Comparison of ENCODE assay signal across 21 cellular contexts in genomic region chr7:124942405-124942804, GRCh38. TPM values are rescaled to one million over a fixed set of nuclear protein-coding genes. Genes with fewer than 3 reads are reported as not detected.
DNase-seq lines count a peak whose midpoint lies in the region; ATAC-seq and TF ChIP-seq lines count a peak whose summit lies in the region.
"Had no signal": no experiment of that assay in that cellular context is flagged by ENCODE, and none has a peak within 500 bp of the region (broad histone marks: within the 10 kb centered on the region; RNA-seq: fewer than 3 reads in every experiment).

No MANE protein-coding gene starts in this region.

- no peak overlapping the region for H3K14ac ChIP-seq in neuronal stem cell (ENCODE audit: low read length)

- no peak overlapping the region for H3K4ac ChIP-seq in neuronal stem cell (ENCODE audit: low read length)

- TF ChIP-seq CTCF in left ventricle myocardium inferior (IDR thresholded peaks at IDR 0.05; ENCODE audit: borderline replicate concordance) (no peak), right atrium auricular region (IDR thresholded peaks at IDR 0.05) (no peak), WTC11 (IDR thresholded peaks at IDR 0.05) (no peak)

- peaks cover 17% of the 10 kb centered on the region for H3K9me3 Mint-ChIP-seq in WTC11

- no peak overlapping the region for H3K27ac Mint-ChIP-seq in WTC11
- H3K27ac Mint-ChIP-seq: CD14-positive monocyte; CD4-positive, alpha-beta T cell; CD8-positive, alpha-beta memory T cell had no signal

- no peak overlapping the region for H2BK12ac ChIP-seq in neuronal stem cell (ENCODE audit: low read length)

- no peak overlapping the region for H4K8ac ChIP-seq in neuronal stem cell (ENCODE audit: low read depth, low read length)

- peaks cover 5% of the 10 kb centered on the region; the same call in 1 of the 2 replicates for H3K4me1 Mint-ChIP-seq in WTC11
- H3K4me1 Mint-ChIP-seq: CD14-positive monocyte; CD8-positive, alpha-beta memory T cell had no signal

- H3K23ac ChIP-seq in neuronal stem cell (ENCODE audit: low read depth, low read length, poor library complexity) = no peak overlapping the region

- H3K79me1 ChIP-seq in neuronal stem cell (ENCODE audit: low read depth, low read length) = no peaks in the 10 kb centered on the region

- H3K18ac ChIP-seq in neuronal stem cell (ENCODE audit: low read length) = no peak overlapping the region

- no peak overlapping the region for H4K91ac ChIP-seq in neuronal stem cell (ENCODE audit: low read depth, low read length, poor library complexity)

- 0 out of 2 replicates have a peak, but pooled peaks cover 5% of the 10 kb centered on the region for H3K36me3 Mint-ChIP-seq in WTC11
- H3K36me3 Mint-ChIP-seq: CD14-positive monocyte had no signal

- 0 out of 2 replicates have a peak, but pooled peaks have one; percentile 30 for ATAC-seq in WTC11
- ATAC-seq in HG03108 (IDR thresholded peaks at IDR 0.05; ENCODE audit: unreplicated experiment) = no peak
- ATAC-seq: A549 had no signal

- no CpG with 5 or more reads among the region's 4 CpGs for WGBS in neuronal stem cell (ENCODE audit: extremely low coverage in 2 of 2, insufficient read length in 2 of 2, insufficient replicate concordance in 1 of 2), 2 donors

- no peak overlapping the region for H2BK15ac ChIP-seq in neuronal stem cell (ENCODE audit: low read length)

- H3K27me3 Mint-ChIP-seq in WTC11 (ENCODE audit: low read depth) = peaks cover 6% of the 10 kb centered on the region
- H3K27me3 Mint-ChIP-seq: CD4-positive, alpha-beta T cell had no signal

- H3K4me3 Mint-ChIP-seq in WTC11 = no peak overlapping the region
- H3K4me3 Mint-ChIP-seq: CD14-positive monocyte; CD4-positive, alpha-beta T cell; CD8-positive, alpha-beta memory T cell had no signal

- no peaks in the 10 kb centered on the region for H3K9me3 ChIP-seq in left ventricle myocardium inferior (replicated peaks)
- H3K9me3 ChIP-seq in right atrium auricular region = no peaks in the 10 kb centered on the region
- no peaks in the 10 kb centered on the region for H3K9me3 ChIP-seq in neuronal stem cell (replicated peaks in 1 of 2; ENCODE audit: control insufficient read depth in 2 of 2, insufficient read depth in 1 of 2, low read depth in 1 of 2, low read length in 2 of 2)
- H3K9me3 ChIP-seq: A549; BE2C; BLaER1 treated with 17β-estradiol and CSF1 and Interleukin-3, amounts not matched to agents 10 nM and 100 nM had no signal

- peak overlapping the region; percentile 41 for H2AFZ ChIP-seq in neuronal stem cell (ENCODE audit: low read length)

- POLR2A ChIA-PET in WTC11 (lab: Charles Lee) = no interaction called here

- DNase-seq in left ventricle myocardium inferior (no peak), right atrium auricular region (ENCODE audit: low spot score) (no peak), WTC11 (ENCODE audit: low spot score) (no peak), neuronal stem cell (ENCODE audit: low spot score) (no peak), mesenteric fat pad (ENCODE audit: low spot score) (no peak)
- DNase-seq: 8988T; ACHN; AML-193; BE2C; CD4-positive, alpha-beta T cell; CD8-positive, alpha-beta memory T cell; DMS 273 treated with DMSO at 0.1 percent for 48 hours; DMS79; EL; GF-D8; H7; HCEC 1CT had no signal

- no peak overlapping the region for H2BK120ac ChIP-seq in neuronal stem cell (ENCODE audit: low read depth, low read length)

- CTCF ChIA-PET in WTC11 (lab: Charles Lee) = no interaction called here

- H2AK5ac ChIP-seq in neuronal stem cell (ENCODE audit: low read depth, low read length) = no peak overlapping the region

- H2BK5ac ChIP-seq in neuronal stem cell (ENCODE audit: low read length) = no peak overlapping the region

- no peak overlapping the region for H3K4me2 ChIP-seq in neuronal stem cell (ENCODE audit: insufficient read depth, low read length, poor library complexity, severe bottlenecking)
- H3K4me2 ChIP-seq: A549; BLaER1 treated with 17β-estradiol and CSF1 and Interleukin-3, amounts not matched to agents 10 nM and 100 nM had no signal

- H3K4me3 ChIP-seq in left ventricle myocardium inferior (no peak overlapping the region), right atrium auricular region (no peak overlapping the region), neuronal stem cell (ENCODE audit: low read length in 2 of 2) (no peak overlapping the region)
- H3K4me3 ChIP-seq: A549; BLaER1 treated with 17β-estradiol and CSF1 and Interleukin-3, amounts not matched to agents 10 nM and 100 nM had no signal

- intact Hi-C loops in left ventricle myocardium inferior (cut with micrococcal nuclease) = no loop called here

- H3K4me1 ChIP-seq in left ventricle myocardium inferior (no peaks in the 10 kb centered on the region), right atrium auricular region (no peaks in the 10 kb centered on the region), neuronal stem cell (ENCODE audit: control insufficient read depth in 2 of 2, insufficient read depth in 1 of 2, low read depth in 1 of 2, low read length in 2 of 2) (no peaks in the 10 kb centered on the region)
- H3K4me1 ChIP-seq: A549; BE2C; BLaER1 treated with 17β-estradiol and CSF1 and Interleukin-3, amounts not matched to agents 10 nM and 100 nM had no signal

- H3K27me3 ChIP-seq in left ventricle myocardium inferior (ENCODE audit: low read depth) (no peaks in the 10 kb centered on the region), right atrium auricular region (no peaks in the 10 kb centered on the region), neuronal stem cell (ENCODE audit: control insufficient read depth in 3 of 3, insufficient read depth in 3 of 3, low read depth in 1 of 3, low read length in 3 of 3) (no peaks in the 10 kb centered on the region)
- H3K27me3 ChIP-seq: BE2C; BLaER1 treated with 17β-estradiol and CSF1 and Interleukin-3, amounts not matched to agents 10 nM and 100 nM had no signal

- no peaks in the 10 kb centered on the region for H3K36me3 ChIP-seq in left ventricle myocardium inferior
- H3K36me3 ChIP-seq in right atrium auricular region = no peaks in the 10 kb centered on the region
- no peaks in the 10 kb centered on the region for H3K36me3 ChIP-seq in neuronal stem cell (replicated peaks in 1 of 2; ENCODE audit: control insufficient read depth in 2 of 2, insufficient read depth in 2 of 2, low read length in 2 of 2)
- H3K36me3 ChIP-seq: BE2C; BLaER1 treated with 17β-estradiol and CSF1 and Interleukin-3, amounts not matched to agents 10 nM and 100 nM had no signal

- H3K9ac ChIP-seq in neuronal stem cell (ENCODE audit: low read depth, low read length, poor library complexity) = no peak overlapping the region
- H3K9ac ChIP-seq: BLaER1 treated with 17β-estradiol and CSF1 and Interleukin-3, amounts not matched to agents 10 nM and 100 nM had no signal

- peak overlapping the region; percentile 15 for H3K27ac ChIP-seq in left ventricle myocardium inferior (replicated peaks)
- H3K27ac ChIP-seq in right atrium auricular region = no peak overlapping the region
- no peak overlapping the region for H3K27ac ChIP-seq in neuronal stem cell (replicated peaks; ENCODE audit: low read length)
- H3K27ac ChIP-seq: A549; BLaER1 treated with 17β-estradiol and CSF1 and Interleukin-3, amounts not matched to agents 10 nM and 100 nM had no signal

TF ChIP-seq in WTC11, 78 proteins besides CTCF, POLR2A, EP300 and RAD21:
- TF ChIP-seq CREM (CRISPR knock-in tag; IDR thresholded peaks at IDR 0.05) (no peak), CDX4 (CRISPR knock-in tag; IDR thresholded peaks at IDR 0.05; ENCODE audit: borderline replicate concordance) (no peak), MXD4 (CRISPR knock-in tag; IDR thresholded peaks at IDR 0.05; ENCODE audit: borderline replicate concordance) (no peak), ATF3 (CRISPR knock-in tag; conservative IDR thresholded peaks at IDR 0.05) (no peak), IRF2 (CRISPR knock-in tag; IDR thresholded peaks at IDR 0.05; ENCODE audit: borderline replicate concordance, low read depth) (no peak), ZNF671 (CRISPR knock-in tag; IDR thresholded peaks at IDR 0.05) (no peak), SOX15 (CRISPR knock-in tag; IDR thresholded peaks at IDR 0.05) (no peak), ZNF416 (CRISPR knock-in tag; IDR thresholded peaks at IDR 0.05) (no peak), NFATC4 (CRISPR knock-in tag; IDR thresholded peaks at IDR 0.05) (no peak), TP53 (CRISPR knock-in tag; IDR thresholded peaks at IDR 0.05) (no peak)
- TF ChIP-seq, protein P1, sequence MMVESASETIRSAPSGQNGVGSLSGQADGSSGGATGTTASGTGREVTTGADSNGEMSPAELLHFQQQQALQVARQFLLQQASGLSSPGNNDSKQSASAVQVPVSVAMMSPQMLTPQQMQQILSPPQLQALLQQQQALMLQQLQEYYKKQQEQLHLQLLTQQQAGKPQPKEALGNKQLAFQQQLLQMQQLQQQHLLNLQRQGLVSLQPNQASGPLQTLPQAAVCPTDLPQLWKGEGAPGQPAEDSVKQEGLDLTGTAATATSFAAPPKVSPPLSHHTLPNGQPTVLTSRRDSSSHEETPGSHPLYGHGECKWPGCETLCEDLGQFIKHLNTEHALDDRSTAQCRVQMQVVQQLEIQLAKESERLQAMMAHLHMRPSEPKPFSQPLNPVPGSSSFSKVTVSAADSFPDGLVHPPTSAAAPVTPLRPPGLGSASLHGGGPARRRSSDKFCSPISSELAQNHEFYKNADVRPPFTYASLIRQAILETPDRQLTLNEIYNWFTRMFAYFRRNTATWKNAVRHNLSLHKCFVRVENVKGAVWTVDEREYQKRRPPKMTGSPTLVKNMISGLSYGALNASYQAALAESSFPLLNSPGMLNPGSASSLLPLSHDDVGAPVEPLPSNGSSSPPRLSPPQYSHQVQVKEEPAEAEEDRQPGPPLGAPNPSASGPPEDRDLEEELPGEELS (CRISPR knock-in tag; IDR thresholded peaks at IDR 0.05) = no peak

RNA-seq across cellular contexts. Expression of gene POT1, which starts 12.8 kb away (rescaled TPM):
- total RNA-seq in left ventricle myocardium inferior (14.3 TPM), right atrium auricular region (10 to 100 TPM; 10.7 to 15.5 TPM), WTC11 (2021) (20.2 to 24.7 TPM (median 21.9 TPM) in 3 replicates), mesenteric fat pad (15.0 TPM)
- 25.3 TPM for polyA plus RNA-seq in neuronal stem cell (2013, experiment 1 of 2)
- 27.1 TPM for polyA plus RNA-seq in neuronal stem cell (2013, experiment 2 of 2)
